ENCODE assay signal across 1 cellular context in the genomic region with DNA sequence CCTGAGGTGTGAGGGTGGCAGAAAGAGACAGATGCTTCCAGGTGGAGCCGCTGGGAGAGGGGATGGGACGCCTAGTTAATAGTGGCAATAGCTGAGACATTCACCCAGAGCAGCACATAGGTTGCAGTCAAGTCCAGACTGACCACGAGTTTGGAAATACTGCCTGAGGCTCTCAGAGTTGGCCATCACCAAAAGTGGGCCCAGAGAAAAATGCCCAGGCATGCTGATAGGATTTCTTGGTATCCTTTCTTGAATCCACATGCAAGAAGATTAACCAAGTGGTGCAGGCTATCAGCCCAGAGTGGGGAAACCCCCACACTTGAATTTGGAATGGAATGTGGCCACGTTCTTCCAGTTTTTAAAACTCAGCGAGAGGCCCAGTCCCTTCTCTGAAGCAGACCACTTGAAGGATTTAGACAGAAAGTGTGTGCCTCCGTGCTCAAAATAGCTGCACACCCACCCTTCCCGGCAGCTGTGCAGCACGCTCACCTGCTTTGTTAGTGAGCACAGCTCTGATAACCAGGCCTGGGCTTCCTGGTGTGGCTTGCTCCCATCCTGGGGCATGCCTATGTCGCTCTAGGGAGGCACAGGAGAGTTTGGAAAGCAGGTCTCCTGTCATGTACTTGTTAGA.
TF ChIP-seq lines count a peak whose summit lies in the region.

No MANE protein-coding gene starts in this region.

TF ChIP-seq in HepG2, 621 proteins besides CTCF, POLR2A, EP300 and RAD21:
- TF ChIP-seq CCAR2 (optimal IDR thresholded peaks at IDR 0.05; ENCODE audit: low read depth, low read length) (no peak), RBAK (CRISPR knock-in tag; IDR thresholded peaks at IDR 0.05) (no peak), ZNF614 (CRISPR knock-in tag; IDR thresholded peaks at IDR 0.05; ENCODE audit: borderline replicate concordance) (no peak), ZNF816 (CRISPR knock-in tag; IDR thresholded peaks at IDR 0.05; ENCODE audit: borderline replicate concordance) (no peak), JUNB (CRISPR knock-in tag; IDR thresholded peaks at IDR 0.05; ENCODE audit: borderline replicate concordance) (no peak), NFIC (IDR thresholded peaks at IDR 0.05; ENCODE audit: low read length) (no peak), ZNF713 (CRISPR knock-in tag; IDR thresholded peaks at IDR 0.05) (no peak), RCOR2 (CRISPR knock-in tag; IDR thresholded peaks at IDR 0.05) (no peak), ZNF264 (CRISPR knock-in tag; IDR thresholded peaks at IDR 0.05) (no peak), ARHGAP35 (CRISPR knock-in tag; IDR thresholded peaks at IDR 0.05; ENCODE audit: borderline replicate concordance) (no peak), SRSF1 (optimal IDR thresholded peaks at IDR 0.05; ENCODE audit: low read depth, low read length) (no peak), ZSCAN31 (CRISPR knock-in tag; IDR thresholded peaks at IDR 0.05; ENCODE audit: low read depth) (no peak), TEAD3 (CRISPR knock-in tag; optimal IDR thresholded peaks at IDR 0.05; ENCODE audit: borderline replicate concordance) (no peak), ZC3H13 (CRISPR knock-in tag; IDR thresholded peaks at IDR 0.05) (no peak), ZNF20 (CRISPR knock-in tag; IDR thresholded peaks at IDR 0.05) (no peak), MEIS2 (CRISPR knock-in tag; IDR thresholded peaks at IDR 0.05) (no peak)
- TF ChIP-seq, protein P1, sequence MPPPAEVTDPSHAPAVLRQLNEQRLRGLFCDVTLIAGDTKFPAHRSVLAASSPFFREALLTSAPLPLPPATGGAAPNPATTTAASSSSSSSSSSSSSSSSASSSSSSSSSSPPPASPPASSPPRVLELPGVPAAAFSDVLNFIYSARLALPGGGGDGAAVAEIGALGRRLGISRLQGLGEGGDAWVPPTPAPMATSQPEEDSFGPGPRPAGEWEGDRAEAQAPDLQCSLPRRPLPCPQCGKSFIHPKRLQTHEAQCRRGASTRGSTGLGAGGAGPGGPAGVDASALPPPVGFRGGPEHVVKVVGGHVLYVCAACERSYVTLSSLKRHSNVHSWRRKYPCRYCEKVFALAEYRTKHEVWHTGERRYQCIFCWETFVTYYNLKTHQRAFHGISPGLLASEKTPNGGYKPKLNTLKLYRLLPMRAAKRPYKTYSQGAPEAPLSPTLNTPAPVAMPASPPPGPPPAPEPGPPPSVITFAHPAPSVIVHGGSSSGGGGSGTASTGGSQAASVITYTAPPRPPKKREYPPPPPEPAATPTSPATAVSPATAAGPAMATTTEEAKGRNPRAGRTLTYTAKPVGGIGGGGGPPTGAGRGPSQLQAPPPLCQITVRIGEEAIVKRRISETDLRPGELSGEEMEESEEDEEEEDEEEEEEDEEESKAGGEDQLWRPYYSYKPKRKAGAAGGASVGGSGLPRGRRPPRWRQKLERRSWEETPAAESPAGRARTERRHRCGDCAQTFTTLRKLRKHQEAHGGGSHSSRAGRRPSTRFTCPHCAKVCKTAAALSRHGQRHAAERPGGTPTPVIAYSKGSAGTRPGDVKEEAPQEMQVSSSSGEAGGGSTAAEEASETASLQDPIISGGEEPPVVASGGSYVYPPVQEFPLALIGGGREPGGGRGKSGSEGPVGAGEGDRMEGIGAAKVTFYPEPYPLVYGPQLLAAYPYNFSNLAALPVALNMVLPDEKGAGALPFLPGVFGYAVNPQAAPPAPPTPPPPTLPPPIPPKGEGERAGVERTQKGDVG (CRISPR knock-in tag; IDR thresholded peaks at IDR 0.05; ENCODE audit: borderline replicate concordance), result no peak
- TF ChIP-seq, protein P2, sequence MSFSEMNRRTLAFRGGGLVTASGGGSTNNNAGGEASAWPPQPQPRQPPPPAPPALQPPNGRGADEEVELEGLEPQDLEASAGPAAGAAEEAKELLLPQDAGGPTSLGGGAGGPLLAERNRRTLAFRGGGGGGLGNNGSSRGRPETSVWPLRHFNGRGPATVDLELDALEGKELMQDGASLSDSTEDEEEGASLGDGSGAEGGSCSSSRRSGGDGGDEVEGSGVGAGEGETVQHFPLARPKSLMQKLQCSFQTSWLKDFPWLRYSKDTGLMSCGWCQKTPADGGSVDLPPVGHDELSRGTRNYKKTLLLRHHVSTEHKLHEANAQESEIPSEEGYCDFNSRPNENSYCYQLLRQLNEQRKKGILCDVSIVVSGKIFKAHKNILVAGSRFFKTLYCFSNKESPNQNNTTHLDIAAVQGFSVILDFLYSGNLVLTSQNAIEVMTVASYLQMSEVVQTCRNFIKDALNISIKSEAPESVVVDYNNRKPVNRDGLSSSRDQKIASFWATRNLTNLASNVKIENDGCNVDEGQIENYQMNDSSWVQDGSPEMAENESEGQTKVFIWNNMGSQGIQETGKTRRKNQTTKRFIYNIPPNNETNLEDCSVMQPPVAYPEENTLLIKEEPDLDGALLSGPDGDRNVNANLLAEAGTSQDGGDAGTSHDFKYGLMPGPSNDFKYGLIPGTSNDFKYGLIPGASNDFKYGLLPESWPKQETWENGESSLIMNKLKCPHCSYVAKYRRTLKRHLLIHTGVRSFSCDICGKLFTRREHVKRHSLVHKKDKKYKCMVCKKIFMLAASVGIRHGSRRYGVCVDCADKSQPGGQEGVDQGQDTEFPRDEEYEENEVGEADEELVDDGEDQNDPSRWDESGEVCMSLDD (CRISPR knock-in tag; IDR thresholded peaks at IDR 0.05; ENCODE audit: borderline replicate concordance), result no peak
- TF ChIP-seq, protein P3, sequence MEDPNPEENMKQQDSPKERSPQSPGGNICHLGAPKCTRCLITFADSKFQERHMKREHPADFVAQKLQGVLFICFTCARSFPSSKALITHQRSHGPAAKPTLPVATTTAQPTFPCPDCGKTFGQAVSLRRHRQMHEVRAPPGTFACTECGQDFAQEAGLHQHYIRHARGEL (CRISPR knock-in tag; IDR thresholded peaks at IDR 0.05), result no peak
